In genomic region chr1:177969825-177970371, GRCh38 we compare ENCODE assay signal across 1 cellular context.
TF ChIP-seq lines count a peak whose summit lies in the region.

A gene with protein sequence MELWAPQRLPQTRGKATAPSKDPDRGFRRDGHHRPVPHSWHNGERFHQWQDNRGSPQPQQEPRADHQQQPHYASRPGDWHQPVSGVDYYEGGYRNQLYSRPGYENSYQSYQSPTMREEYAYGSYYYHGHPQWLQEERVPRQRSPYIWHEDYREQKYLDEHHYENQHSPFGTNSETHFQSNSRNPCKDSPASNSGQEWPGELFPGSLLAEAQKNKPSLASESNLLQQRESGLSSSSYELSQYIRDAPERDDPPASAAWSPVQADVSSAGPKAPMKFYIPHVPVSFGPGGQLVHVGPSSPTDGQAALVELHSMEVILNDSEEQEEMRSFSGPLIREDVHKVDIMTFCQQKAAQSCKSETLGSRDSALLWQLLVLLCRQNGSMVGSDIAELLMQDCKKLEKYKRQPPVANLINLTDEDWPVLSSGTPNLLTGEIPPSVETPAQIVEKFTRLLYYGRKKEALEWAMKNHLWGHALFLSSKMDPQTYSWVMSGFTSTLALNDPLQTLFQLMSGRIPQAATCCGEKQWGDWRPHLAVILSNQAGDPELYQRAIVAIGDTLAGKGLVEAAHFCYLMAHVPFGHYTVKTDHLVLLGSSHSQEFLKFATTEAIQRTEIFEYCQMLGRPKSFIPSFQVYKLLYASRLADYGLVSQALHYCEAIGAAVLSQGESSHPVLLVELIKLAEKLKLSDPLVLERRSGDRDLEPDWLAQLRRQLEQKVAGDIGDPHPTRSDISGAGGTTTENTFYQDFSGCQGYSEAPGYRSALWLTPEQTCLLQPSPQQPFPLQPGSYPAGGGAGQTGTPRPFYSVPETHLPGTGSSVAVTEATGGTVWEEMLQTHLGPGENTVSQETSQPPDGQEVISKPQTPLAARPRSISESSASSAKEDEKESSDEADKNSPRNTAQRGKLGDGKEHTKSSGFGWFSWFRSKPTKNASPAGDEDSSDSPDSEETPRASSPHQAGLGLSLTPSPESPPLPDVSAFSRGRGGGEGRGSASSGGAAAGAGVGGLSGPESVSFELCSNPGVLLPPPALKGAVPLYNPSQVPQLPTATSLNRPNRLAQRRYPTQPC (minus strand): TSS chr1:177970058. CDS start chr1:177967981, 2,077 bp downstream.

TF ChIP-seq in GM23338, 12 proteins besides CTCF, POLR2A, EP300 and RAD21 (continued from another document):
- TF ChIP-seq JUNB (IDR thresholded peaks at IDR 0.05; ENCODE audit: unreplicated experiment) (no peak), POLR2AphosphoS5 (IDR thresholded peaks at IDR 0.05; ENCODE audit: low read depth) (no peak), NANOG (IDR thresholded peaks at IDR 0.05; ENCODE audit: borderline replicate concordance) (no peak), EZH2 (IDR thresholded peaks at IDR 0.05; ENCODE audit: low read depth, unreplicated experiment) (no peak), CREB1 (CRISPR knock-in tag; IDR thresholded peaks at IDR 0.05; ENCODE audit: low read depth) (no peak), ZNF462 (CRISPR knock-in tag; IDR thresholded peaks at IDR 0.05) (no peak)
